15 cellular contexts compared by ENCODE assay signal in genomic region chr12:98997899-98998298, GRCh38.
"Had no signal": no experiment of that assay in that cellular context is flagged by ENCODE, and none has a peak within 500 bp of the region (broad histone marks: within the 10 kb centered on the region; RNA-seq: fewer than 3 reads in every experiment).

No MANE protein-coding gene starts in this region.

- H3K4me1 ChIP-seq: left lung, right atrium auricular region had no signal

- H3K4me3 Mint-ChIP-seq: naive thymus-derived CD4-positive, alpha-beta T cell; nephron progenitor cell had no signal

- H3K27ac ChIP-seq: heart right ventricle, left lung, right atrium auricular region had no signal

- H3K36me3 ChIP-seq: heart right ventricle, left lung, right atrium auricular region had no signal

- H3K9me3 ChIP-seq: heart right ventricle, left lung, right atrium auricular region had no signal

- H3K27ac Mint-ChIP-seq: naive thymus-derived CD4-positive, alpha-beta T cell; nephron progenitor cell had no signal

- H3K27me3 ChIP-seq: dorsolateral prefrontal cortex, heart right ventricle, left lung, right atrium auricular region had no signal

- H3K9me3 Mint-ChIP-seq: naive thymus-derived CD4-positive, alpha-beta T cell; nephron progenitor cell had no signal

- FAIRE-seq: small intestine had no signal

- ATAC-seq: naive thymus-derived CD4-positive, alpha-beta T cell had no signal

- H3K4me3 ChIP-seq: heart right ventricle, left lung, lung, right atrium auricular region had no signal

- DNase-seq: cortex of kidney; effector CD8-positive, alpha-beta T cell; heart right ventricle; islet precursor cell; left lung; mesendoderm; naive thymus-derived CD4-positive, alpha-beta T cell; nephron progenitor cell; small intestine; stimulated activated CD4-positive, alpha-beta T cell treated with anti-CD3 and anti-CD28 coated beads, Interleukin-2, amount 100 ng/mL, for 48 hours; stimulated activated naive CD4-positive, alpha-beta T cell treated with Interleukin-2 at 50 U/mL for 16 hours; trophoblast cell had no signal

- H3K36me3 Mint-ChIP-seq: naive thymus-derived CD4-positive, alpha-beta T cell had no signal

- H3K4me1 Mint-ChIP-seq: naive thymus-derived CD4-positive, alpha-beta T cell had no signal
